Comparison of ENCODE assay signal across 1 cellular context in genomic region chr12:91565246-91565645, GRCh38.
TF ChIP-seq lines count a peak whose summit lies in the region.

No MANE protein-coding gene starts in this region.

TF ChIP-seq in HCT116, 20 proteins besides CTCF, POLR2A, EP300 and RAD21 (continued from another document):
- TF ChIP-seq ZBTB33 (IDR thresholded peaks at IDR 0.05; ENCODE audit: extremely low read depth, insufficient replicate concordance, low read length) (no peak), EGR1 (IDR thresholded peaks at IDR 0.05; ENCODE audit: low read depth) (no peak), SIN3A (IDR thresholded peaks at IDR 0.05; ENCODE audit: low read depth) (no peak), YY1 (IDR thresholded peaks at IDR 0.05; ENCODE audit: extremely low read depth, insufficient replicate concordance, low read depth, low read length) (no peak), SRF (IDR thresholded peaks at IDR 0.05; ENCODE audit: low read depth) (no peak), JUND (IDR thresholded peaks at IDR 0.05) (no peak)
